Comparison of ENCODE assay signal across 36 cellular contexts in genomic region chr7:49261928-49262327, GRCh38.
DNase-seq lines count a peak whose midpoint lies in the region; ATAC-seq, FAIRE-seq and TF ChIP-seq lines count a peak whose summit lies in the region.
"Had no signal": no experiment of that assay in that cellular context is flagged by ENCODE, and none has a peak within 500 bp of the region (broad histone marks: within the 10 kb centered on the region; RNA-seq: fewer than 3 reads in every experiment).

No MANE protein-coding gene starts in this region.

- H3K27ac ChIP-seq in GM23338 (ENCODE audit: low read depth) (no peak overlapping the region), H1 (ENCODE audit: low read depth, low read length) (no peak overlapping the region), neuronal stem cell (replicated peaks; ENCODE audit: low read length) (no peak overlapping the region), SJCRH30 (no peak overlapping the region), sigmoid colon (no peak overlapping the region)
- H3K27ac ChIP-seq: 22Rv1; A549; BLaER1; BLaER1 treated with 17β-estradiol and CSF1 and Interleukin-3, amounts not matched to agents 10 nM and 100 nM; C4-2B had no signal

- H2BK15ac ChIP-seq in H1 (ENCODE audit: low read length) = peak overlapping the region; percentile 18
- H2BK15ac ChIP-seq in neuronal stem cell (ENCODE audit: low read length) = no peak overlapping the region

- H3K14ac ChIP-seq in H1 (ENCODE audit: insufficient read length) (no peak overlapping the region), neuronal stem cell (ENCODE audit: low read length) (peak overlapping the region; percentile 60)

- no peak overlapping the region for H3K4ac ChIP-seq in H1 (replicated peaks; ENCODE audit: insufficient read length, low read depth, low read length)
- no peak overlapping the region for H3K4ac ChIP-seq in neuronal stem cell (ENCODE audit: low read length)

- H3K9me3 Mint-ChIP-seq in Caco-2 (ENCODE audit: unreplicated experiment) (no peaks in the 10 kb centered on the region), GM23338 (no peaks in the 10 kb centered on the region)
- H3K9me3 Mint-ChIP-seq: CD8-positive, alpha-beta T cell had no signal

- H3K79me1 ChIP-seq in H1 (ENCODE audit: low read depth, low read length) (no peaks in the 10 kb centered on the region), neuronal stem cell (ENCODE audit: low read depth, low read length) (no peaks in the 10 kb centered on the region)

- H2BK12ac ChIP-seq in H1 (ENCODE audit: low read depth, low read length) = no peak overlapping the region; the same call in 1 of the 2 replicates
- H2BK12ac ChIP-seq in neuronal stem cell (ENCODE audit: low read length) = no peak overlapping the region

- H3K4me3 ChIP-seq in Caco-2 (ENCODE audit: low read depth, low read length) = no peak overlapping the region
- no peak overlapping the region for H3K4me3 ChIP-seq in GM23338
- H3K4me3 ChIP-seq in H1 (ENCODE audit: extremely low read depth in 1 of 4, insufficient read depth in 2 of 4, low read depth in 3 of 4, low read length in 4 of 4) = no peak overlapping the region
- no peak overlapping the region for H3K4me3 ChIP-seq in neuronal stem cell (ENCODE audit: low read length in 2 of 2)
- H3K4me3 ChIP-seq in SJCRH30 = no peak overlapping the region
- H3K4me3 ChIP-seq in sigmoid colon = no peak overlapping the region
- H3K4me3 ChIP-seq: A549; BLaER1; BLaER1 treated with 17β-estradiol and CSF1 and Interleukin-3, amounts not matched to agents 10 nM and 100 nM had no signal

- intact Hi-C loops in Caco-2 (cut with micrococcal nuclease; ENCODE audit: unreplicated experiment) (no loop called here), sigmoid colon (cut with DNase I) (no loop called here)

- H2BK120ac ChIP-seq in H1 (replicated peaks; ENCODE audit: low read depth, low read length) = no peak overlapping the region
- H2BK120ac ChIP-seq in neuronal stem cell (ENCODE audit: low read depth, low read length) = no peak overlapping the region

- H2AK5ac ChIP-seq in H1 (ENCODE audit: low read depth, low read length) (no peak overlapping the region), neuronal stem cell (ENCODE audit: low read depth, low read length) (no peak overlapping the region)

- H3K4me1 ChIP-seq in Caco-2 = no peaks in the 10 kb centered on the region; the same call in 1 of the 2 replicates
- H3K4me1 ChIP-seq in GM23338 (ENCODE audit: insufficient read depth) = no peaks in the 10 kb centered on the region
- H3K4me1 ChIP-seq in H1 (replicated peaks in 1 of 4; ENCODE audit: control insufficient read depth in 3 of 4, insufficient read depth in 4 of 4, low read length in 3 of 4) = no peaks in the 10 kb centered on the region
- no peaks in the 10 kb centered on the region for H3K4me1 ChIP-seq in neuronal stem cell (ENCODE audit: control insufficient read depth in 2 of 2, insufficient read depth in 1 of 2, low read depth in 1 of 2, low read length in 2 of 2)
- H3K4me1 ChIP-seq in SJCRH30 = no peaks in the 10 kb centered on the region
- no peaks in the 10 kb centered on the region for H3K4me1 ChIP-seq in sigmoid colon
- H3K4me1 ChIP-seq: A549, BE2C, BLaER1 had no signal

- H3K27ac Mint-ChIP-seq in Caco-2 (ENCODE audit: unreplicated experiment) (peak overlapping the region; percentile 24), GM23338 (no peak overlapping the region)
- H3K27ac Mint-ChIP-seq: B cell; CD14-positive monocyte; CD4-positive, alpha-beta memory T cell; CD4-positive, alpha-beta T cell; CD8-positive, alpha-beta memory T cell; CD8-positive, alpha-beta T cell had no signal

- no peak overlapping the region for H3K56ac ChIP-seq in H1 (replicated peaks; ENCODE audit: insufficient read length, low read depth, low read length)

- H3K23me2 ChIP-seq in H1 (ENCODE audit: low read depth, low read length) = no peaks in the 10 kb centered on the region

- no peak overlapping the region for H4K5ac ChIP-seq in H1 (ENCODE audit: insufficient read length, low read depth, low read length)

- no peak overlapping the region for H3K4me2 ChIP-seq in GM23338
- H3K4me2 ChIP-seq in H1 (ENCODE audit: insufficient read depth in 1 of 2, low read depth in 2 of 2, low read length in 2 of 2) = no peak overlapping the region
- no peak overlapping the region for H3K4me2 ChIP-seq in neuronal stem cell (ENCODE audit: insufficient read depth, low read length, poor library complexity, severe bottlenecking)
- H3K4me2 ChIP-seq: A549; BLaER1; BLaER1 treated with 17β-estradiol and CSF1 and Interleukin-3, amounts not matched to agents 10 nM and 100 nM had no signal

- TF ChIP-seq EP300 in H1 (IDR thresholded peaks at IDR 0.05; ENCODE audit: borderline replicate concordance in 1 of 2, low read depth in 2 of 2, low read length in 2 of 2) (no peak), sigmoid colon (IDR thresholded peaks at IDR 0.05) (no peak)

- no peak overlapping the region for H3K9ac ChIP-seq in H1 (replicated peaks in 1 of 4; ENCODE audit: extremely low read depth in 1 of 4, low read depth in 3 of 4, low read length in 3 of 4)
- H3K9ac ChIP-seq in neuronal stem cell (ENCODE audit: low read depth, low read length, poor library complexity) = no peak overlapping the region
- H3K9ac ChIP-seq: BLaER1; BLaER1 treated with 17β-estradiol and CSF1 and Interleukin-3, amounts not matched to agents 10 nM and 100 nM had no signal

- H3K4me3 Mint-ChIP-seq in Caco-2 (ENCODE audit: unreplicated experiment) = no peak overlapping the region
- H3K4me3 Mint-ChIP-seq in GM23338 = no peak overlapping the region
- H3K4me3 Mint-ChIP-seq: B cell; CD14-positive monocyte; CD4-positive, alpha-beta memory T cell; CD4-positive, alpha-beta T cell; CD4-positive, CD25-positive, alpha-beta regulatory T cell; CD8-positive, alpha-beta memory T cell; CD8-positive, alpha-beta T cell had no signal

- H3K9me2 ChIP-seq in GM23338 (ENCODE audit: insufficient read depth) = no peaks in the 10 kb centered on the region

- H3K79me2 ChIP-seq in GM23338 (replicated peaks; ENCODE audit: insufficient read depth) (no peaks in the 10 kb centered on the region), H1 (ENCODE audit: control insufficient read depth in 1 of 2, insufficient read depth in 2 of 2, low read length in 2 of 2) (no peaks in the 10 kb centered on the region)

- no peak for TF ChIP-seq CTCF in Caco-2 (IDR thresholded peaks at IDR 0.05; ENCODE audit: insufficient read depth in 1 of 2, low read depth in 1 of 2, low read length in 1 of 2, severe bottlenecking in 1 of 2, unreplicated experiment in 1 of 2)
- no peak for TF ChIP-seq CTCF in GM23338 (conservative IDR thresholded peaks at IDR 0.05; ENCODE audit: low read depth in 2 of 2)
- TF ChIP-seq CTCF in H1 (IDR thresholded peaks at IDR 0.05; ENCODE audit: control extremely low read depth in 1 of 3, insufficient read depth in 1 of 3, low read depth in 1 of 3, low read length in 3 of 3) = no peak
- no peak for TF ChIP-seq CTCF in sigmoid colon (IDR thresholded peaks at IDR 0.05)

- H3K18ac ChIP-seq in H1 (ENCODE audit: extremely low read depth, low read length) = no peak overlapping the region
- H3K18ac ChIP-seq in neuronal stem cell (ENCODE audit: low read length) = peak overlapping the region; percentile 82

- H4K8ac ChIP-seq in H1 (ENCODE audit: extremely low read depth, insufficient read depth, low read length) (no peak overlapping the region), neuronal stem cell (ENCODE audit: low read depth, low read length) (no peak overlapping the region)

- H4K91ac ChIP-seq in H1 (replicated peaks; ENCODE audit: insufficient read length, low read length) = peak overlapping the region; percentile 7
- H4K91ac ChIP-seq in neuronal stem cell (ENCODE audit: low read depth, low read length, poor library complexity) = no peak overlapping the region

- POLR2A ChIA-PET in Caco-2 (lab: Charles Lee) (no interaction called here), H1 (lab: Charles Lee; ENCODE audit: partially characterized antibody) (no interaction called here)

- WGBS in H1 (ENCODE audit: extremely low coverage in 1 of 2, insufficient coverage in 1 of 2, insufficient read length in 1 of 2, insufficient replicate concordance in 2 of 2, low coverage in 1 of 2, low lambda C conversion rate in 2 of 2, missing lambda C conversion rate in 1 of 2), 2 experiments = 91% methylated on average over 6 of the region's 6 CpGs; no CpG with 5 or more reads in 1 of the 2 experiments
- WGBS in neuronal stem cell (ENCODE audit: extremely low coverage in 2 of 2, insufficient read length in 2 of 2, insufficient replicate concordance in 1 of 2), 2 donors = no CpG with 5 or more reads among the region's 6 CpGs
- WGBS in sigmoid colon, 2 donors = 89 to 91% methylated on average over 6 of the region's 6 CpGs

- no peak for FAIRE-seq in H1 (lab: Jason Lieb, UNC)
- FAIRE-seq: A204.1, A549, D721Med had no signal

- H3K36me3 ChIP-seq in Caco-2 (ENCODE audit: control insufficient read depth, insufficient read depth, low read length) (no peaks in the 10 kb centered on the region), GM23338 (ENCODE audit: insufficient read depth) (no peaks in the 10 kb centered on the region), H1 (ENCODE audit: control insufficient read depth in 2 of 4, insufficient read depth in 4 of 4, low read length in 3 of 4) (no peaks in the 10 kb centered on the region), neuronal stem cell (replicated peaks in 1 of 2; ENCODE audit: control insufficient read depth in 2 of 2, insufficient read depth in 2 of 2, low read length in 2 of 2) (no peaks in the 10 kb centered on the region), SJCRH30 (no peaks in the 10 kb centered on the region), sigmoid colon (no peaks in the 10 kb centered on the region)
- H3K36me3 ChIP-seq: BE2C; BLaER1; BLaER1 treated with 17β-estradiol and CSF1 and Interleukin-3, amounts not matched to agents 10 nM and 100 nM had no signal

- H3K23ac ChIP-seq in H1 (ENCODE audit: insufficient read length) (no peak overlapping the region), neuronal stem cell (ENCODE audit: low read depth, low read length, poor library complexity) (no peak overlapping the region)

- H3K4me1 Mint-ChIP-seq in Caco-2 (ENCODE audit: low read depth, unreplicated experiment) = no peaks in the 10 kb centered on the region
- H3K4me1 Mint-ChIP-seq in GM23338 = peaks cover 2% of the 10 kb centered on the region; the same call in 1 of the 3 replicates
- H3K4me1 Mint-ChIP-seq: B cell; CD14-positive monocyte; CD4-positive, alpha-beta memory T cell; CD4-positive, CD25-positive, alpha-beta regulatory T cell; CD8-positive, alpha-beta memory T cell had no signal

- TF ChIP-seq POLR2A in H1 (IDR thresholded peaks at IDR 0.05; ENCODE audit: control extremely low read depth in 1 of 2, low read depth in 2 of 2, low read length in 2 of 2) (no peak), sigmoid colon (IDR thresholded peaks at IDR 0.05) (no peak)

- H3K27me3 ChIP-seq in Caco-2 (replicated peaks; ENCODE audit: control insufficient read depth, insufficient read depth, low read length) (no peaks in the 10 kb centered on the region), GM23338 (ENCODE audit: insufficient read depth) (no peaks in the 10 kb centered on the region), H1 (replicated peaks in 1 of 4; ENCODE audit: control insufficient read depth in 3 of 4, extremely low read depth in 1 of 4, insufficient read depth in 3 of 4, low read length in 3 of 4) (no peaks in the 10 kb centered on the region), neuronal stem cell (ENCODE audit: control insufficient read depth in 3 of 3, insufficient read depth in 3 of 3, low read depth in 1 of 3, low read length in 3 of 3) (no peaks in the 10 kb centered on the region), SJCRH30 (no peaks in the 10 kb centered on the region; the same call in 1 of the 2 replicates), sigmoid colon (no peaks in the 10 kb centered on the region)
- H3K27me3 ChIP-seq: BE2C; BLaER1; BLaER1 treated with 17β-estradiol and CSF1 and Interleukin-3, amounts not matched to agents 10 nM and 100 nM had no signal

- H3K36me3 Mint-ChIP-seq in Caco-2 (ENCODE audit: insufficient read depth, unreplicated experiment) (no peaks in the 10 kb centered on the region), GM23338 (ENCODE audit: low read depth) (no peaks in the 10 kb centered on the region)
- H3K36me3 Mint-ChIP-seq: CD14-positive monocyte; CD4-positive, alpha-beta memory T cell; CD4-positive, CD25-positive, alpha-beta regulatory T cell; CD8-positive, alpha-beta memory T cell; CD8-positive, alpha-beta T cell had no signal

- CTCF ChIA-PET in Caco-2 (lab: Charles Lee) (no interaction called here), H1 (lab: Charles Lee; ENCODE audit: partially characterized antibody) (interaction anchor here (1.1 kb wide), 1 partner anchor 254 kb away, joined by 3 read pairs; no protein-coding TSS in a partner anchor)

- H3K9me3 ChIP-seq in Caco-2 = no peaks in the 10 kb centered on the region
- H3K9me3 ChIP-seq in H1 (ENCODE audit: insufficient read depth in 2 of 2, low read depth in 1 of 2, low read length in 1 of 2) = no peaks in the 10 kb centered on the region
- H3K9me3 ChIP-seq in neuronal stem cell (replicated peaks in 1 of 2; ENCODE audit: control insufficient read depth in 2 of 2, insufficient read depth in 1 of 2, low read depth in 1 of 2, low read length in 2 of 2) = no peaks in the 10 kb centered on the region
- no peaks in the 10 kb centered on the region; the same call in 1 of the 2 replicates for H3K9me3 ChIP-seq in SJCRH30 (replicated peaks)
- H3K9me3 ChIP-seq in sigmoid colon = no peaks in the 10 kb centered on the region
- H3K9me3 ChIP-seq: A549; BE2C; BLaER1; BLaER1 treated with 17β-estradiol and CSF1 and Interleukin-3, amounts not matched to agents 10 nM and 100 nM had no signal

- in situ Hi-C loops in G401 (cut with HindIII; ENCODE audit: low sequenced_read_pairs) = no loop called here

- peak overlapping the region; percentile 44; the same call in 1 of the 2 replicates for H2AFZ ChIP-seq in GM23338
- H2AFZ ChIP-seq in H1 (ENCODE audit: low read length) = no peak overlapping the region; the same call in 1 of the 2 replicates
- no peak overlapping the region for H2AFZ ChIP-seq in neuronal stem cell (ENCODE audit: low read length)

- ATAC-seq in GM23338 = no peak
- ATAC-seq: A549; CD8-positive, alpha-beta T cell had no signal

- no peaks in the 10 kb centered on the region for H4K20me1 ChIP-seq in GM23338 (replicated peaks; ENCODE audit: insufficient read depth)
- no peaks in the 10 kb centered on the region for H4K20me1 ChIP-seq in H1 (replicated peaks in 1 of 2; ENCODE audit: control insufficient read depth in 1 of 2, insufficient read depth in 2 of 2, low read length in 2 of 2)
- H4K20me1 ChIP-seq: BLaER1; BLaER1 treated with 17β-estradiol and CSF1 and Interleukin-3, amounts not matched to agents 10 nM and 100 nM had no signal

- H2BK5ac ChIP-seq in H1 (ENCODE audit: low read depth, low read length) = no peak overlapping the region
- no peak overlapping the region for H2BK5ac ChIP-seq in neuronal stem cell (ENCODE audit: low read length)

- no peak for TF ChIP-seq RAD21 in H1 (IDR thresholded peaks at IDR 0.05 in 1 of 2, conservative IDR thresholded peaks at IDR 0.05 in 1 of 2; ENCODE audit: low read depth in 2 of 2, low read length in 2 of 2)

- no peaks in the 10 kb centered on the region for H3F3A ChIP-seq in GM23338 (replicated peaks; ENCODE audit: low read depth)

- no peak overlapping the region for H2BK20ac ChIP-seq in H1 (ENCODE audit: low read length)

- DNase-seq in Caco-2 = no peak
- no peak for DNase-seq in GM23338 (ENCODE audit: low spot score)
- no peak for DNase-seq in H1 (ENCODE audit: low read depth in 1 of 2, low spot score in 2 of 2)
- DNase-seq in neuronal stem cell (ENCODE audit: low spot score) = no peak
- no peak for DNase-seq in SJCRH30
- no peak for DNase-seq in sigmoid colon
- DNase-seq in NCI-H2081 (lab: John Stamatoyannopoulos, UW) = no peak
- DNase-seq in G401 (ENCODE audit: low spot score) = no peak
- DNase-seq: 8988T; ACHN; AML-193; BE2C; C1 segment of cervical spinal cord; Calu3; CD4-positive, alpha-beta memory T cell; CD4-positive, alpha-beta T cell; CD8-positive, alpha-beta memory T cell; CD8-positive, alpha-beta T cell; COR-L47; DMS 273 treated with DMSO at 0.1 percent for 48 hours; DMS153; DMS53; DMS79; DMS79 treated with DMSO at 0.1 percent for 48 hours; DND-41; EL had no signal

- no TSS peak for BruUV-seq in Caco-2 (replicated peaks; lab: Mats Ljungman, UMichigan)

- H3K27me3 Mint-ChIP-seq in Caco-2 (ENCODE audit: insufficient read depth, unreplicated experiment) = peaks cover 7% of the 10 kb centered on the region
- peaks cover 2% of the 10 kb centered on the region for H3K27me3 Mint-ChIP-seq in GM23338 (ENCODE audit: insufficient read depth, low read depth, poor library complexity)
- H3K27me3 Mint-ChIP-seq: B cell; CD4-positive, alpha-beta memory T cell; CD4-positive, alpha-beta T cell; CD4-positive, CD25-positive, alpha-beta regulatory T cell; CD8-positive, alpha-beta memory T cell had no signal
